18 cellular contexts compared by ENCODE assay signal in the genomic region with DNA sequence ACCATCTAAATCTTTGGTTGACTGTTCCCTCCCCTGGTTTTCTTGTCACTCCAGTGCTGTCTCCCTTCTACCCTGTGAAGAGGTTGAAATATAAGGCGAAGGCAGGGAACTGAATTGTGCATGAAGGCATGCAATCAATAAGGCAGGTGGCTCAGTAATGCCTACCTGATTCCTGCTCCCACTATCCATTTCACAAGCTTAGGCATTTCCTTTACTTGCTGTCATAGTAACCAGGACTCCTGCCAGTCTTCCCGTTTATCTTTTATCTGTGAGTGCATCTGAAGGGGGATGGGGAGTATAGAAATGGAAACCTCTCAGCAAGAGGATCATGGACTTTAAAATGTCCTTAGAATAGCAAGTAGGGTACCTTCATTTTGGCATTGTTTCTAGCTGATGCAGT. TPM values are rescaled to one million over a fixed set of nuclear protein-coding genes. Genes with fewer than 3 reads are reported as not detected.
DNase-seq lines count a peak whose midpoint lies in the region; ATAC-seq, FAIRE-seq and TF ChIP-seq lines count a peak whose summit lies in the region.
"Had no signal": no experiment of that assay in that cellular context is flagged by ENCODE, and none has a peak within 500 bp of the region (broad histone marks: within the 10 kb centered on the region; RNA-seq: fewer than 3 reads in every experiment).

No MANE protein-coding gene starts in this region.

- no peak for FAIRE-seq in HepG2 (lab: Jason Lieb, UNC)
- FAIRE-seq: RCC 7860 had no signal

- in situ Hi-C loops in HepG2 (cut with HindIII; ENCODE audit: extremely low pct_ligation_motif_present, low pct_unique_long_range_greater_than_20kb), result no loop called here

- H3K27me3 ChIP-seq in right lobe of liver (no peaks in the 10 kb centered on the region), HepG2 (ENCODE audit: control insufficient read depth in 1 of 2, insufficient read depth in 2 of 2, low read length in 2 of 2) (no peaks in the 10 kb centered on the region), spleen (replicated peaks in 1 of 7) (no peaks in the 10 kb centered on the region)
- H3K27me3 ChIP-seq: thyroid gland had no signal

- POLR2A ChIA-PET in HepG2 (lab: Yijun Ruan, JAX), result no interaction called here

- TF ChIP-seq CTCF in right lobe of liver (IDR thresholded peaks at IDR 0.05) (no peak), HepG2 (CRISPR knock-in tag; IDR thresholded peaks at IDR 0.05) (no peak), spleen (IDR thresholded peaks at IDR 0.05 in 8 of 11, conservative IDR thresholded peaks at IDR 0.05 in 3 of 11) (no peak)

- H3K9me3 ChIP-seq in right lobe of liver (no peaks in the 10 kb centered on the region), HepG2 (ENCODE audit: low read length) (no peaks in the 10 kb centered on the region), spleen (no peaks in the 10 kb centered on the region)
- H3K9me3 ChIP-seq: thyroid gland had no signal

- H3K9ac ChIP-seq in HepG2 (ENCODE audit: insufficient read depth, low read depth, low read length), result no peak overlapping the region

- H3K36me3 ChIP-seq in right lobe of liver (no peaks in the 10 kb centered on the region), HepG2 (replicated peaks in 1 of 2; ENCODE audit: control insufficient read depth in 1 of 2, insufficient read depth in 2 of 2, low read length in 2 of 2) (no peaks in the 10 kb centered on the region), spleen (peaks cover 0 to 3% (median 0%) of the 10 kb centered on the region in 6 donors)
- H3K36me3 ChIP-seq: thyroid gland had no signal

- H4K20me1 ChIP-seq in HepG2 (ENCODE audit: insufficient read depth, low read length), result no peaks in the 10 kb centered on the region

- no peak for TF ChIP-seq RAD21 in HepG2 (CRISPR knock-in tag; IDR thresholded peaks at IDR 0.05)

- no peak for TF ChIP-seq EP300 in HepG2 (IDR thresholded peaks at IDR 0.05; ENCODE audit: low read depth in 2 of 2, low read length in 2 of 2)
- TF ChIP-seq EP300 in HepG2 (CRISPR knock-in tag; IDR thresholded peaks at IDR 0.05; ENCODE audit: borderline replicate concordance), result no peak

- intact Hi-C loops in right lobe of liver (cut with DNase I), result no loop called here
- intact Hi-C loops in HepG2 (cut with micrococcal nuclease; ENCODE audit: unreplicated experiment), result no loop called here
- intact Hi-C loops in spleen (cut with DNase I; ENCODE audit: low total_unique reads), result no loop called here

- DNase-seq in right lobe of liver (no peak), HepG2 (ENCODE audit: low spot score) (no peak), NCI-H2227 treated with DMSO at 0.1 percent for 48 hours (lab: John Stamatoyannopoulos, UW) (peak; percentile 28), erythroblast (lab: John Stamatoyannopoulos, UW) (peak; percentile 3 to 8), cortex of kidney (lab: John Stamatoyannopoulos, UW) (no peak), spleen (no peak)
- DNase-seq: activated CD4-positive, alpha-beta T cell treated with anti-CD3 and anti-CD28 coated beads, Interleukin-2, amount 10 ng/mL, durations not matched to agents 7 days and 5 days; activated naive CD4-positive, alpha-beta T cell treated with anti-CD3 and anti-CD28 coated beads, Interleukin-2, amount 50 U/mL, for 16 hours; GF-D8; KG1; mammary epithelial cell; naive thymus-derived CD4-positive, alpha-beta T cell; NCI-H1436 treated with DMSO at 0.1 percent for 48 hours; NCI-H748 treated with DMSO at 0.1 percent for 48 hours; thyroid gland had no signal

- H3K27ac ChIP-seq in right lobe of liver (no peak overlapping the region), HepG2 (ENCODE audit: extremely low read length, insufficient read depth, low read length) (no peak overlapping the region), spleen (no peak overlapping the region)
- H3K27ac ChIP-seq: thyroid gland had no signal

- H3K79me2 ChIP-seq in HepG2 (ENCODE audit: insufficient read depth, low read length), result peaks cover 4% of the 10 kb centered on the region

- no peak overlapping the region for H2AFZ ChIP-seq in HepG2 (ENCODE audit: low read length)

- peaks cover 0 to 13% (median 0%) of the 10 kb centered on the region in 4 donors for H3K4me1 ChIP-seq in right lobe of liver
- peaks cover 20% of the 10 kb centered on the region for H3K4me1 ChIP-seq in HepG2 (ENCODE audit: insufficient read depth, low read length)
- peaks cover 0 to 16% (median 0%) of the 10 kb centered on the region in 6 donors for H3K4me1 ChIP-seq in spleen

- CTCF ChIA-PET in HepG2 (lab: Yijun Ruan, JAX; ENCODE audit: low intra/inter-chr PET ratio, low total read pairs), result no interaction called here

- TF ChIP-seq POLR2A in right lobe of liver (IDR thresholded peaks at IDR 0.05), result no peak
- no peak for TF ChIP-seq POLR2A in HepG2 (IDR thresholded peaks at IDR 0.05; ENCODE audit: insufficient read depth in 1 of 2, low read depth in 2 of 2, low read length in 2 of 2)
- no peak for TF ChIP-seq POLR2A in erythroblast (IDR thresholded peaks at IDR 0.05; ENCODE audit: low read length)
- TF ChIP-seq POLR2A in spleen (IDR thresholded peaks at IDR 0.05), result no peak

- H3K4me3 ChIP-seq in right lobe of liver, result no peak overlapping the region
- no peak overlapping the region for H3K4me3 ChIP-seq in HepG2 (replicated peaks in 1 of 3; ENCODE audit: insufficient read depth in 1 of 3, low read depth in 2 of 3, low read length in 3 of 3)
- no peak overlapping the region for H3K4me3 ChIP-seq in spleen
- H3K4me3 ChIP-seq: thyroid gland had no signal

- 43% methylated on average over 2 of the region's 2 CpGs for WGBS in right lobe of liver (ENCODE audit: insufficient coverage, low coverage, low lambda C conversion rate, missing lambda C conversion rate)
- 66% methylated on average over 2 of the region's 2 CpGs for WGBS in HepG2 (ENCODE audit: low lambda C conversion rate)
- WGBS in spleen, 5 donors, result 32 to 64% (median 57%) methylated on average over 2 of the region's 2 CpGs

- BruUV-seq in HepG2 (replicated peaks; lab: Mats Ljungman, UMichigan), result no TSS peak

- no peak overlapping the region for H3K4me2 ChIP-seq in HepG2 (ENCODE audit: low read depth, low read length)

- peak; percentile 50 to 75 (median 61) for ATAC-seq in right lobe of liver
- no peak for ATAC-seq in HepG2
- no peak for ATAC-seq in HG02759 (IDR thresholded peaks at IDR 0.05; ENCODE audit: unreplicated experiment)
- ATAC-seq: naive thymus-derived CD4-positive, alpha-beta T cell; stimulated activated effector memory CD8-positive, alpha-beta T cell treated with anti-CD3 and anti-CD28 coated beads, Interleukin-12 subunit alpha, Interleukin-12 subunit beta, amount 100 ng/mL, for 72 hours had no signal

RNA-seq across cellular contexts. Expression of a gene that starts 40.5 kb away (rescaled TPM):
- 10 to 100 TPM; 16.0 to 30.0 (median 24.5) TPM for total RNA-seq in right lobe of liver
- 26.9 and 35.5 TPM in 2 replicates for total RNA-seq in HepG2 (2016; rRNA removed; fragmentation: Illumina TruSeq; extraction: Trizol)
- total RNA-seq in HepG2 (2016; cell fraction: cytosol; rRNA removed; fragmentation: Illumina TruSeq; extraction: Trizol; ENCODE audit: low read depth), result 17.1 and 18.4 TPM in 2 replicates
- total RNA-seq in HepG2 (2016; cell fraction: insoluble cytoplasmic fraction; rRNA removed; fragmentation: Illumina TruSeq; extraction: Trizol), result 28.4 and 41.4 TPM in 2 replicates
- total RNA-seq in HepG2 (2016; cell fraction: membrane; rRNA removed; fragmentation: Illumina TruSeq; extraction: Trizol), result 25.8 and 27.0 TPM in 2 replicates
- 20.3 and 20.6 TPM in 2 replicates for total RNA-seq in HepG2 (2016; cell fraction: nucleus; rRNA removed; fragmentation: Illumina TruSeq; extraction: Trizol)
- 9.8 and 14.2 TPM in 2 replicates for polyA plus RNA-seq in HepG2 (2011; rRNA removed)
- 11.1 and 11.6 TPM in 2 replicates for polyA plus RNA-seq in HepG2 (2011; cell fraction: cytosol; rRNA removed)
- 18.4 and 19.2 TPM in 2 replicates for polyA plus RNA-seq in HepG2 (2011; cell fraction: nucleus; rRNA removed)
- polyA plus RNA-seq in HepG2 (2012), result 25.9 and 47.2 TPM in 2 replicates
- 21.7 and 25.8 TPM in 2 replicates for polyA plus RNA-seq in HepG2 (2016; cell fraction: cytosol; fragmentation: Illumina TruSeq; extraction: Trizol; ENCODE audit: low read depth)
- polyA plus RNA-seq in HepG2 (2016; cell fraction: insoluble cytoplasmic fraction; fragmentation: Illumina TruSeq; extraction: Trizol; ENCODE audit: low read depth), result 69.3 and 71.8 TPM in 2 replicates
- 29.0 and 33.1 TPM in 2 replicates for polyA plus RNA-seq in HepG2 (2016; cell fraction: membrane; fragmentation: Illumina TruSeq; extraction: Trizol; ENCODE audit: low read depth)
- 39.3 and 52.2 TPM in 2 replicates for polyA plus RNA-seq in HepG2 (2016; cell fraction: nucleus; fragmentation: Illumina TruSeq; extraction: Trizol; ENCODE audit: insufficient read depth, low read depth)
- 9.1 and 10.5 TPM in 2 replicates for polyA minus RNA-seq in HepG2 (2011; rRNA and poly(A)+ RNA removed; ENCODE audit: low replicate concordance)
- 3.3 and 3.4 TPM in 2 replicates for polyA minus RNA-seq in HepG2 (2011; cell fraction: cytosol; rRNA and poly(A)+ RNA removed)
- polyA minus RNA-seq in HepG2 (2011; cell fraction: nucleus; rRNA and poly(A)+ RNA removed), result 21.8 and 24.6 TPM in 2 replicates
- total RNA-seq in spleen, result 10 to 100 TPM; 18.7 to 38.9 (median 30.4) TPM
- polyA plus RNA-seq in spleen, result 10 to 100 TPM; 45.6 to 74.9 (median 46.0) TPM

RNA-seq across cellular contexts. Expression of a gene that starts 40.5 kb away (rescaled TPM):
- total RNA-seq in right lobe of liver (10 to 100 TPM in 3 of 6 experiments, 1 to 10 TPM in 3; 8.0 to 12.7 (median 10.1) TPM), HepG2 (2016; rRNA removed; fragmentation: Illumina TruSeq; extraction: Trizol) (10.1 and 11.2 TPM in 2 replicates), spleen (10 to 100 TPM in 6 of 7 donors, 1 to 10 TPM in 1; 8.8 to 22.3 (median 12.2) TPM)
- total RNA-seq in HepG2 (2016; cell fraction: cytosol; rRNA removed; fragmentation: Illumina TruSeq; extraction: Trizol; ENCODE audit: low read depth), result 1.0 and 1.1 TPM in 2 replicates
- 9.3 and 10.6 TPM in 2 replicates for total RNA-seq in HepG2 (2016; cell fraction: insoluble cytoplasmic fraction; rRNA removed; fragmentation: Illumina TruSeq; extraction: Trizol)
- total RNA-seq in HepG2 (2016; cell fraction: membrane; rRNA removed; fragmentation: Illumina TruSeq; extraction: Trizol), result 2.4 and 3.4 TPM in 2 replicates
- 32.4 and 34.8 TPM in 2 replicates for total RNA-seq in HepG2 (2016; cell fraction: nucleus; rRNA removed; fragmentation: Illumina TruSeq; extraction: Trizol)
- polyA plus RNA-seq in HepG2 (2011; rRNA removed) (4.6 and 5.6 TPM in 2 replicates), spleen (1 to 10 TPM; 1.1 to 2.7 (median 1.2) TPM)
- polyA plus RNA-seq in HepG2 (2011; cell fraction: cytosol; rRNA removed), result 1.7 and 2.8 TPM in 2 replicates
- 7.9 and 9.1 TPM in 2 replicates for polyA plus RNA-seq in HepG2 (2011; cell fraction: nucleus; rRNA removed)
- 5.9 and 25.5 TPM in 2 replicates for polyA plus RNA-seq in HepG2 (2012)
- 0.19 and 0.23 TPM in 2 replicates for polyA plus RNA-seq in HepG2 (2016; cell fraction: cytosol; fragmentation: Illumina TruSeq; extraction: Trizol; ENCODE audit: low read depth)
- 2.8 and 3.4 TPM in 2 replicates for polyA plus RNA-seq in HepG2 (2016; cell fraction: insoluble cytoplasmic fraction; fragmentation: Illumina TruSeq; extraction: Trizol; ENCODE audit: low read depth)
- 0.32 and 0.36 TPM in 2 replicates for polyA plus RNA-seq in HepG2 (2016; cell fraction: membrane; fragmentation: Illumina TruSeq; extraction: Trizol; ENCODE audit: low read depth)
- polyA plus RNA-seq in HepG2 (2016; cell fraction: nucleus; fragmentation: Illumina TruSeq; extraction: Trizol; ENCODE audit: insufficient read depth, low read depth), result 12.9 and 13.1 TPM in 2 replicates
- polyA minus RNA-seq in HepG2 (2011; rRNA and poly(A)+ RNA removed; ENCODE audit: low replicate concordance), result 12.4 and 18.2 TPM in 2 replicates
- 14.2 and 15.2 TPM in 2 replicates for polyA minus RNA-seq in HepG2 (2011; cell fraction: cytosol; rRNA and poly(A)+ RNA removed)
- polyA minus RNA-seq in HepG2 (2011; cell fraction: nucleus; rRNA and poly(A)+ RNA removed), result 64.2 and 72.4 TPM in 2 replicates

Comparison
In these comparisons a context has a peak if more than half of its experiments do, and no peak if none do; other contexts are left out.
1. ATAC-seq: peak in right lobe of liver (4 of 4); none in HepG2 (single experiment) and HG02759 (single experiment).
2. DNase-seq: peak in NCI-H2227 treated with DMSO at 0.1 percent for 48 hours (single experiment) and erythroblast (2 of 2); none in right lobe of liver (0 of 3), HepG2 (single experiment), cortex of kidney (single experiment) and spleen (single experiment).